18 cellular contexts compared by ENCODE assay signal in genomic region chr2:42741140-42741539, GRCh38. TPM values are rescaled to one million over a fixed set of nuclear protein-coding genes. Genes with fewer than 3 reads are reported as not detected.
DNase-seq lines count a peak whose midpoint lies in the region; ATAC-seq, FAIRE-seq and TF ChIP-seq lines count a peak whose summit lies in the region.
"Had no signal": no experiment of that assay in that cellular context is flagged by ENCODE, and none has a peak within 500 bp of the region (broad histone marks: within the 10 kb centered on the region; RNA-seq: fewer than 3 reads in every experiment).

No MANE protein-coding gene starts in this region.

- H3K27me3 ChIP-seq in left lung (no peaks in the 10 kb centered on the region), upper lobe of right lung (no peaks in the 10 kb centered on the region)

- intact Hi-C loops in activated CD4-positive, alpha-beta T cell treated with anti-CD3 and anti-CD28 coated beads, Interleukin-2, amount 10 ng/mL, durations not matched to agents 24 days and 14 days (cut with micrococcal nuclease), result no loop called here
- intact Hi-C loops in left lung (cut with DNase I) (no loop called here), upper lobe of right lung (cut with DNase I) (no loop called here), kidney (cut with DNase I) (no loop called here)

- H3K27me3 Mint-ChIP-seq in activated CD4-positive, alpha-beta T cell treated with anti-CD3 and anti-CD28 coated beads, Interleukin-2, amount 10 ng/mL, durations not matched to agents 7 days and 5 days, result no peaks in the 10 kb centered on the region
- H3K27me3 Mint-ChIP-seq in activated CD4-positive, alpha-beta T cell treated with anti-CD3 and anti-CD28 coated beads, Interleukin-2, amount 10 ng/mL, durations not matched to agents 24 days and 14 days, result no peaks in the 10 kb centered on the region
- H3K27me3 Mint-ChIP-seq: CD4-positive, alpha-beta T cell had no signal

- H3K4me3 ChIP-seq in left lung, result no peak overlapping the region
- no peak overlapping the region for H3K4me3 ChIP-seq in upper lobe of right lung
- no peak overlapping the region for H3K4me3 ChIP-seq in kidney (ENCODE audit: low read length in 2 of 2)
- H3K4me3 ChIP-seq: HAP-1 had no signal

- POLR2A ChIA-PET in activated CD4-positive, alpha-beta T cell treated with anti-CD3 and anti-CD28 coated beads, Interleukin-2, amount 10 ng/mL, durations not matched to agents 7 days and 5 days (lab: Charles Lee), result interaction anchor here (0.6 kb wide), 1 partner anchor 14 kb away, joined by 3 read pairs; no protein-coding TSS in a partner anchor

- no peaks in the 10 kb centered on the region for H3K4me1 ChIP-seq in left lung
- H3K4me1 ChIP-seq in upper lobe of right lung, result peaks cover 5% of the 10 kb centered on the region
- peaks cover 0 to 4% of the 10 kb centered on the region in 2 donors for H3K4me1 ChIP-seq in kidney (ENCODE audit: control insufficient read depth in 1 of 2, insufficient read depth in 1 of 2, low read depth in 1 of 2, low read length in 2 of 2)
- H3K4me1 ChIP-seq: HAP-1 had no signal

- H3K27ac ChIP-seq in left lung, result peak overlapping the region in 1 of 2 donors; percentile 73
- H3K27ac ChIP-seq in upper lobe of right lung, result peak overlapping the region; percentile 48
- H3K27ac ChIP-seq in kidney (ENCODE audit: low read depth in 2 of 2, low read length in 2 of 2), result peak overlapping the region in 1 of 2 donors; percentile 26
- H3K27ac ChIP-seq: 22Rv1 had no signal

- H3K36me3 ChIP-seq in left lung (peaks cover 0 to 5% of the 10 kb centered on the region in 2 donors), upper lobe of right lung (no peaks in the 10 kb centered on the region), kidney (ENCODE audit: control insufficient read depth in 1 of 2, insufficient read depth in 2 of 2, low read length in 2 of 2) (peaks cover 0 to 7% of the 10 kb centered on the region in 2 donors)
- H3K36me3 ChIP-seq: HAP-1 had no signal

- ATAC-seq in left lung (peak; percentile 94), upper lobe of right lung (peak; percentile 87), GM21423 (IDR thresholded peaks at IDR 0.05; ENCODE audit: unreplicated experiment) (no peak), GM18858 (IDR thresholded peaks at IDR 0.05; ENCODE audit: unreplicated experiment) (no peak)

- H3K9me3 ChIP-seq in left lung, result peaks cover 0 to 2% of the 10 kb centered on the region in 2 donors
- no peaks in the 10 kb centered on the region for H3K9me3 ChIP-seq in upper lobe of right lung
- H3K9me3 ChIP-seq in kidney (ENCODE audit: control insufficient read depth in 1 of 2, low read length in 2 of 2), result no peaks in the 10 kb centered on the region
- H3K9me3 ChIP-seq: HAP-1 had no signal

- H3K4me1 Mint-ChIP-seq in activated CD4-positive, alpha-beta T cell treated with anti-CD3 and anti-CD28 coated beads, Interleukin-2, amount 10 ng/mL, durations not matched to agents 7 days and 5 days, result peaks cover 9% of the 10 kb centered on the region
- peaks cover 6% of the 10 kb centered on the region for H3K4me1 Mint-ChIP-seq in activated CD4-positive, alpha-beta T cell treated with anti-CD3 and anti-CD28 coated beads, Interleukin-2, amount 10 ng/mL, durations not matched to agents 24 days and 14 days

- DNase-seq in activated CD4-positive, alpha-beta T cell treated with anti-CD3 and anti-CD28 coated beads, Interleukin-2, amount 10 ng/mL, durations not matched to agents 7 days and 5 days, result no peak
- no peak for DNase-seq in activated CD4-positive, alpha-beta T cell treated with anti-CD3 and anti-CD28 coated beads, Interleukin-2, amount 10 ng/mL, durations not matched to agents 24 days and 14 days
- DNase-seq in OCI-M1 (lab: John Stamatoyannopoulos, UW) (peak; percentile 44), left lung (no peak), upper lobe of right lung (no peak), kidney (no peak)
- DNase-seq: AML-193; C1 segment of cervical spinal cord; CD4-positive, alpha-beta T cell; DMS79 had no signal

- no peak overlapping the region for H3K4me3 Mint-ChIP-seq in activated CD4-positive, alpha-beta T cell treated with anti-CD3 and anti-CD28 coated beads, Interleukin-2, amount 10 ng/mL, durations not matched to agents 7 days and 5 days
- no peak overlapping the region for H3K4me3 Mint-ChIP-seq in activated CD4-positive, alpha-beta T cell treated with anti-CD3 and anti-CD28 coated beads, Interleukin-2, amount 10 ng/mL, durations not matched to agents 24 days and 14 days
- H3K4me3 Mint-ChIP-seq: CD4-positive, alpha-beta T cell had no signal

- CTCF ChIA-PET in activated CD4-positive, alpha-beta T cell treated with anti-CD3 and anti-CD28 coated beads, Interleukin-2, amount 10 ng/mL, durations not matched to agents 7 days and 5 days (lab: Charles Lee), result interaction anchor here (0.8 to 1.4 kb wide), 2 partner anchors 26 to 73 kb away, joined by 3 read pairs; no protein-coding TSS in a partner anchor

- peaks cover 59% of the 10 kb centered on the region for H3K36me3 Mint-ChIP-seq in activated CD4-positive, alpha-beta T cell treated with anti-CD3 and anti-CD28 coated beads, Interleukin-2, amount 10 ng/mL, durations not matched to agents 7 days and 5 days (ENCODE audit: low read depth)
- peaks cover 50% of the 10 kb centered on the region for H3K36me3 Mint-ChIP-seq in activated CD4-positive, alpha-beta T cell treated with anti-CD3 and anti-CD28 coated beads, Interleukin-2, amount 10 ng/mL, durations not matched to agents 24 days and 14 days (ENCODE audit: low read depth)

- TF ChIP-seq CTCF in left lung (IDR thresholded peaks at IDR 0.05), result no peak
- no peak for TF ChIP-seq CTCF in upper lobe of right lung (IDR thresholded peaks at IDR 0.05)
- no peak for TF ChIP-seq CTCF in kidney (IDR thresholded peaks at IDR 0.05; ENCODE audit: borderline replicate concordance, extremely low read depth, insufficient read depth)

- peaks cover 28% of the 10 kb centered on the region for H3K9me3 Mint-ChIP-seq in activated CD4-positive, alpha-beta T cell treated with anti-CD3 and anti-CD28 coated beads, Interleukin-2, amount 10 ng/mL, durations not matched to agents 7 days and 5 days
- H3K9me3 Mint-ChIP-seq in activated CD4-positive, alpha-beta T cell treated with anti-CD3 and anti-CD28 coated beads, Interleukin-2, amount 10 ng/mL, durations not matched to agents 24 days and 14 days, result peaks cover 5% of the 10 kb centered on the region

- H3K27ac Mint-ChIP-seq in activated CD4-positive, alpha-beta T cell treated with anti-CD3 and anti-CD28 coated beads, Interleukin-2, amount 10 ng/mL, durations not matched to agents 7 days and 5 days, result peak overlapping the region; percentile 74
- no peak overlapping the region for H3K27ac Mint-ChIP-seq in activated CD4-positive, alpha-beta T cell treated with anti-CD3 and anti-CD28 coated beads, Interleukin-2, amount 10 ng/mL, durations not matched to agents 24 days and 14 days
- H3K27ac Mint-ChIP-seq: CD4-positive, alpha-beta T cell had no signal

- FAIRE-seq in kidney (lab: Jason Lieb, UNC), result no peak
- FAIRE-seq: GM12891, H1, HTR-8/SVneo had no signal

- no peak overlapping the region for H3K9ac ChIP-seq in kidney (ENCODE audit: low read length in 2 of 2)

RNA-seq across cellular contexts. Expression of gene OXER1, which starts 22.8 kb away (rescaled TPM):
- total RNA-seq in activated CD4-positive, alpha-beta T cell treated with anti-CD3 and anti-CD28 coated beads, Interleukin-2, amount 10 ng/mL, durations not matched to agents 7 days and 5 days, result not detected
- 0.19 and 0.43 TPM in 2 replicates for total RNA-seq in activated CD4-positive, alpha-beta T cell treated with anti-CD3 and anti-CD28 coated beads, Interleukin-2, amount 10 ng/mL, durations not matched to agents 24 days and 14 days
- 1 to 10 TPM; 1.7 to 2.7 TPM for total RNA-seq in left lung
- 1.1 TPM for total RNA-seq in upper lobe of right lung
- total RNA-seq in kidney, result 2.5 TPM
- 5.4 TPM for polyA plus RNA-seq in kidney (ENCODE audit: insufficient read depth, low read depth, low replicate concordance)
- total RNA-seq: CD4-positive, alpha-beta T cell; G401 had no signal

RNA-seq across cellular contexts. Expression of gene HAAO, which starts 51.2 kb away (rescaled TPM):
- not detected for total RNA-seq in activated CD4-positive, alpha-beta T cell treated with anti-CD3 and anti-CD28 coated beads, Interleukin-2, amount 10 ng/mL, durations not matched to agents 7 days and 5 days
- 0.26 and 0.73 TPM in 2 replicates for total RNA-seq in activated CD4-positive, alpha-beta T cell treated with anti-CD3 and anti-CD28 coated beads, Interleukin-2, amount 10 ng/mL, durations not matched to agents 24 days and 14 days
- total RNA-seq in left lung (10 to 100 TPM in 1 of 2 donors, 1 to 10 TPM in 1; 6.2 to 11.5 TPM), upper lobe of right lung (6.4 TPM), kidney (16.2 TPM)
- 57.2 TPM for polyA plus RNA-seq in kidney (ENCODE audit: insufficient read depth, low read depth, low replicate concordance)
- total RNA-seq: CD4-positive, alpha-beta T cell; G401 had no signal

Comparison
In these comparisons a context has a peak if more than half of its experiments do, and no peak if none do; other contexts are left out.
1. ATAC-seq: peak in left lung (single experiment) and upper lobe of right lung (single experiment); none in GM21423 (single experiment) and GM18858 (single experiment).